22 cellular contexts compared by ENCODE assay signal in the genomic region with DNA sequence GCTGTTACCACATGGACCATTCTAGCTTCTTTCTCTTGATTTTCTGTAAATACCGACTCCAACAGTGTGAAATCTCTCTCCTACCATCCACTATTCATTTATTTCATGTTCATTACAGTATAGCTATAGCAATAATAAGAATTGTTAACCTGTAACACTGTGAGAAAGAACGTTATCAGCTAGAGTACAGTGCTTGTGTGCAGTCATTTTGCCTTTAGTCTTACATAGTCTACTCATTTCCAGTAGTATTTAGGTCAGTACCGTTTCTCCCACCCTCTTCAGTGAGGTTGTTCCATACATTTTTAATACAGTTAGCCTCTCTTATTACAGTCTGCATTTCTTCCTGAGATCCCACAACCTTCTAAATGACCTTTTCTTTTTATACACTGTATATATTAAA.
DNase-seq lines count a peak whose midpoint lies in the region; ATAC-seq, FAIRE-seq and TF ChIP-seq lines count a peak whose summit lies in the region.
"Had no signal": no experiment of that assay in that cellular context is flagged by ENCODE, and none has a peak within 500 bp of the region (broad histone marks: within the 10 kb centered on the region; RNA-seq: fewer than 3 reads in every experiment).

No MANE protein-coding gene starts in this region.

- H3K79me2 ChIP-seq in HCT116 (ENCODE audit: insufficient read depth, low read length) (no peaks in the 10 kb centered on the region), osteoblast (ENCODE audit: insufficient read depth, low read length) (no peaks in the 10 kb centered on the region)

- POLR2A ChIA-PET in HCT116 (lab: Charles Lee) (no interaction called here), HEK293 (lab: Yijun Ruan, JAX) (no interaction called here)

- H3K4me3 ChIP-seq in HCT116 (replicated peaks in 1 of 2; ENCODE audit: low read depth in 1 of 2, low read length in 2 of 2): no peak overlapping the region
- H3K4me3 ChIP-seq in HEK293 (ENCODE audit: low read depth, low read length): no peak overlapping the region
- H3K4me3 ChIP-seq in osteoblast (ENCODE audit: insufficient read depth, low read length): no peak overlapping the region
- H3K4me3 ChIP-seq: BLaER1 had no signal

- no peak overlapping the region for H3K4me2 ChIP-seq in HCT116 (ENCODE audit: low read length)
- H3K4me2 ChIP-seq in osteoblast (ENCODE audit: insufficient read depth, low read length): no peak overlapping the region
- H3K4me2 ChIP-seq: BLaER1 had no signal

- no peaks in the 10 kb centered on the region for H3K36me3 ChIP-seq in HCT116 (ENCODE audit: control insufficient read depth in 1 of 2, insufficient read depth in 2 of 2, low read length in 2 of 2)
- no peaks in the 10 kb centered on the region for H3K36me3 ChIP-seq in HEK293 (ENCODE audit: control insufficient read depth in 2 of 2, insufficient read depth in 1 of 2, low read length in 2 of 2)
- no peaks in the 10 kb centered on the region for H3K36me3 ChIP-seq in osteoblast (ENCODE audit: insufficient read depth, low read length)
- H3K36me3 ChIP-seq: BE2C, BLaER1 had no signal

- RAD21 ChIA-PET in HCT116 (lab: Charles Lee; ENCODE audit: low non-redundant PET in 1 of 2, low total read pairs in 2 of 2, uncharacterized antibody in 2 of 2, unreplicated experiment in 2 of 2): no interaction called here

- TF ChIP-seq CTCF in HCT116 (IDR thresholded peaks at IDR 0.05 in 2 of 3, conservative IDR thresholded peaks at IDR 0.05 in 1 of 3; ENCODE audit: borderline replicate concordance in 1 of 3, insufficient read depth in 1 of 3, low read depth in 2 of 3, low read length in 2 of 3): no peak
- TF ChIP-seq CTCF in HEK293 (tag by site-specific recombination; IDR thresholded peaks at IDR 0.05): no peak
- TF ChIP-seq CTCF in osteoblast (IDR thresholded peaks at IDR 0.05; ENCODE audit: extremely low read depth, low read depth, low read length): no peak

- ATAC-seq in HCT116 (no peak), GM21367 (IDR thresholded peaks at IDR 0.05; ENCODE audit: unreplicated experiment) (no peak)

- H3K27me3 ChIP-seq in HCT116 (ENCODE audit: insufficient read depth, low read length) (no peaks in the 10 kb centered on the region), osteoblast (ENCODE audit: insufficient read depth, low read length) (peaks cover 14% of the 10 kb centered on the region)
- H3K27me3 ChIP-seq: BLaER1 had no signal

- H3K9ac ChIP-seq in HCT116 (ENCODE audit: low read length): no peak overlapping the region
- H3K9ac ChIP-seq: BLaER1 had no signal

- no peak for TF ChIP-seq RAD21 in HCT116 (IDR thresholded peaks at IDR 0.05; ENCODE audit: low read depth)

- no peak for DNase-seq in HCT116 (ENCODE audit: low read depth, low spot score)
- peak; percentile 36 for DNase-seq in osteoblast (ENCODE audit: insufficient read length, low spot score, missing footprints)
- no peak for DNase-seq in H54 (ENCODE audit: insufficient read length, low spot score)
- DNase-seq: 8988T; ACHN; BE2C; C1 segment of cervical spinal cord; CD4-positive, alpha-beta memory T cell; CD4-positive, CD25-positive, alpha-beta regulatory T cell; CD8-positive, alpha-beta memory T cell; COR-L47; DMS 273 treated with DMSO at 0.1 percent for 48 hours; DMS153; DMS79 treated with DMSO at 0.1 percent for 48 hours; GF-D8 had no signal

- no peak for FAIRE-seq in H54 (lab: Jason Lieb, UNC)
- FAIRE-seq: A204.1, G401.6, GM12891, GM19239 had no signal

- H4K20me1 ChIP-seq in HCT116 (ENCODE audit: insufficient read depth) (no peaks in the 10 kb centered on the region), osteoblast (ENCODE audit: insufficient read depth, low read length) (no peaks in the 10 kb centered on the region)
- H4K20me1 ChIP-seq: BLaER1 had no signal

- TF ChIP-seq POLR2A in HCT116 (IDR thresholded peaks at IDR 0.05; ENCODE audit: borderline replicate concordance, extremely low read depth, insufficient read depth, insufficient read length) (no peak), H54 (IDR thresholded peaks at IDR 0.05; ENCODE audit: low read depth, low read length) (no peak)

- H3K9me2 ChIP-seq in HCT116 (ENCODE audit: insufficient read depth): no peaks in the 10 kb centered on the region

- peaks cover 8 to 31% of the 10 kb centered on the region in 2 experiments for H3K4me1 ChIP-seq in HCT116 (ENCODE audit: control insufficient read depth in 1 of 2, insufficient read depth in 2 of 2, low read length in 2 of 2)
- no peaks in the 10 kb centered on the region for H3K4me1 ChIP-seq in HEK293 (ENCODE audit: control insufficient read depth, insufficient read depth, low read length)
- no peaks in the 10 kb centered on the region for H3K4me1 ChIP-seq in osteoblast (ENCODE audit: insufficient read depth, low read length)
- H3K4me1 ChIP-seq: BE2C, BLaER1 had no signal

- no TSS peak for BruUV-seq in HCT116 (replicated peaks; lab: Mats Ljungman, UMichigan)

- intact Hi-C loops in HCT116 (cut with micrococcal nuclease): no loop called here

- CTCF ChIA-PET in HCT116 (lab: Charles Lee): no interaction called here
- CTCF ChIA-PET in HEK293 (lab: Yijun Ruan, JAX): no interaction called here

- H3K27ac ChIP-seq in HCT116 (ENCODE audit: low read depth, low read length): no peak overlapping the region
- no peak overlapping the region for H3K27ac ChIP-seq in HEK293 (ENCODE audit: extremely low read depth, low read depth, low read length)
- H3K27ac ChIP-seq in osteoblast (ENCODE audit: low read depth, low read length): no peak overlapping the region
- H3K27ac ChIP-seq: BLaER1 had no signal

- H3K9me3 ChIP-seq in HCT116 (ENCODE audit: control insufficient read depth in 1 of 2, insufficient read depth in 1 of 2, low read depth in 1 of 2, low read length in 2 of 2) (no peaks in the 10 kb centered on the region), HEK293 (ENCODE audit: control insufficient read depth, insufficient read depth, low read depth, low read length) (no peaks in the 10 kb centered on the region), osteoblast (ENCODE audit: low read depth, low read length) (no peaks in the 10 kb centered on the region)
- H3K9me3 ChIP-seq: BE2C had no signal

- peak overlapping the region; percentile 12 for H2AFZ ChIP-seq in HCT116 (ENCODE audit: low read depth, low read length, poor library complexity, severe bottlenecking)
- H2AFZ ChIP-seq in osteoblast (ENCODE audit: low read length): no peak overlapping the region

TF ChIP-seq in HCT116, 20 proteins besides CTCF, POLR2A, EP300 and RAD21:
- no peak for TF ChIP-seq JUND (IDR thresholded peaks at IDR 0.05)
- TF ChIP-seq SP1 (IDR thresholded peaks at IDR 0.05; ENCODE audit: low read depth): no peak
- TF ChIP-seq ELF1 (IDR thresholded peaks at IDR 0.05; ENCODE audit: borderline replicate concordance, low read depth): no peak
- no peak for TF ChIP-seq SIN3A (IDR thresholded peaks at IDR 0.05; ENCODE audit: low read depth)
- no peak for TF ChIP-seq YY1 (IDR thresholded peaks at IDR 0.05; ENCODE audit: extremely low read depth, insufficient replicate concordance, low read depth, low read length)
- no peak for TF ChIP-seq ZFX (IDR thresholded peaks at IDR 0.05)
- TF ChIP-seq POLR2AphosphoS5 (IDR thresholded peaks at IDR 0.05; ENCODE audit: low read depth, low read length): no peak
- TF ChIP-seq, protein P1, sequence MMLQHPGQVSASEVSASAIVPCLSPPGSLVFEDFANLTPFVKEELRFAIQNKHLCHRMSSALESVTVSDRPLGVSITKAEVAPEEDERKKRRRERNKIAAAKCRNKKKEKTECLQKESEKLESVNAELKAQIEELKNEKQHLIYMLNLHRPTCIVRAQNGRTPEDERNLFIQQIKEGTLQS (IDR thresholded peaks at IDR 0.05): no peak
TF ChIP-seq in HCT116: peak in this region for 0.

TF ChIP-seq in HEK293, 187 proteins besides CTCF, POLR2A, EP300 and RAD21:
- TF ChIP-seq SETDB1 (IDR thresholded peaks at IDR 0.05; ENCODE audit: insufficient read length, low read length) (peak; percentile 47), ZNF768 (tag by site-specific recombination; IDR thresholded peaks at IDR 0.05) (no peak)
